ENCODE assay signal across 12 cellular contexts in genomic region chr2:36562245-36562644, GRCh38. TPM values are rescaled to one million over a fixed set of nuclear protein-coding genes. Genes with fewer than 3 reads are reported as not detected.
DNase-seq lines count a peak whose midpoint lies in the region; ATAC-seq and TF ChIP-seq lines count a peak whose summit lies in the region.
"Had no signal": no experiment of that assay in that cellular context is flagged by ENCODE, and none has a peak within 500 bp of the region (broad histone marks: within the 10 kb centered on the region; RNA-seq: fewer than 3 reads in every experiment).

No MANE protein-coding gene starts in this region.

- peak overlapping the region; percentile 98 for H3K27ac Mint-ChIP-seq in MCF 10A (ENCODE audit: low read depth, unreplicated experiment)
- H3K27ac Mint-ChIP-seq: stimulated activated naive B cell treated with anti-CD40 and anti-IgM and Interleukin-4, amounts not matched to agents 10 μg/mL and 1 μg/mL and 100 μg/mL, for 72 hours; T-helper 2 cell treated with Interferon-gamma antibody and Interleukin-4, amounts not matched to agents 5 μg/mL and 100 μg/mL, for 36 hours had no signal

- H3K4me1 ChIP-seq in breast epithelium = no peaks in the 10 kb centered on the region
- H3K4me1 ChIP-seq in transverse colon = peaks cover 4 to 22% (median 22%) of the 10 kb centered on the region in 4 donors
- peaks cover 6% of the 10 kb centered on the region for H3K4me1 ChIP-seq in ovary (ENCODE audit: insufficient read depth)

- ATAC-seq in HG03108 (IDR thresholded peaks at IDR 0.05; ENCODE audit: unreplicated experiment) = no peak
- ATAC-seq: stimulated activated naive B cell treated with anti-CD40 and anti-IgM and Interleukin-4, amounts not matched to agents 10 μg/mL and 1 μg/mL and 100 μg/mL, for 72 hours had no signal

- BruUV-seq in MCF 10A (replicated peaks; lab: Mats Ljungman, UMichigan) = no TSS peak

- POLR2A ChIA-PET in MCF 10A (lab: Yijun Ruan, JAX) = interaction anchor here (0.6 to 2.7 kb wide), 24 partner anchors 8 to 1486 kb away, joined by 3 to 12 read pairs (median 4); partner anchors contain the start of genes CRIM1 and FEZ2

- TF ChIP-seq POLR2A in breast epithelium (IDR thresholded peaks at IDR 0.05) (no peak), transverse colon (IDR thresholded peaks at IDR 0.05) (no peak), ovary (IDR thresholded peaks at IDR 0.05) (no peak)

- peak overlapping the region in 1 of 2 donors; percentile 67 for H3K27ac ChIP-seq in breast epithelium
- H3K27ac ChIP-seq in transverse colon = peak overlapping the region in 3 of 4 donors; percentile 55 to 76 (median 69)
- no peak overlapping the region for H3K27ac ChIP-seq in ovary
- H3K27ac ChIP-seq: 22Rv1 had no signal

- CTCF ChIA-PET in MCF 10A (lab: Yijun Ruan, JAX) = interaction anchor here (0.6 to 2.9 kb wide), 9 partner anchors 10 to 222 kb away, joined by 3 to 12 read pairs (median 4); no protein-coding TSS in a partner anchor

- whole genome bisulfite sequencing in transverse colon (ENCODE audit: low coverage in 1 of 2), 2 donors = 93 to 98% methylated on average over 1 of the region's 1 CpG
- WGBS in ovary, 3 donors = 24 to 36% (median 27%) methylated on average over 1 of the region's 1 CpG

- in situ Hi-C loops in transverse colon (cut with MboI; ENCODE audit: low pct_ligation_motif_present in 1 of 4, low pct_unique_long_range_greater_than_20kb in 1 of 4, low sequenced_read_pairs in 3 of 4) = no loop called here

- TF ChIP-seq CTCF in MCF 10A (IDR thresholded peaks at IDR 0.05; ENCODE audit: unreplicated experiment) (no peak), breast epithelium (IDR thresholded peaks at IDR 0.05) (no peak), foreskin fibroblast (IDR thresholded peaks at IDR 0.05; ENCODE audit: low read depth, low read length) (no peak), transverse colon (IDR thresholded peaks at IDR 0.05) (no peak), ovary (IDR thresholded peaks at IDR 0.05) (no peak)

- H3K4me3 ChIP-seq in breast epithelium (no peak overlapping the region), foreskin fibroblast (ENCODE audit: low read depth in 1 of 2, low read length in 2 of 2) (no peak overlapping the region), transverse colon (no peak overlapping the region), ovary (no peak overlapping the region)

- peaks cover 35% of the 10 kb centered on the region for H3K36me3 Mint-ChIP-seq in MCF 10A (ENCODE audit: insufficient read depth, unreplicated experiment)

- H3K9me3 ChIP-seq in breast epithelium = no peaks in the 10 kb centered on the region
- H3K9me3 ChIP-seq in transverse colon = no peaks in the 10 kb centered on the region
- no peaks in the 10 kb centered on the region for H3K9me3 ChIP-seq in ovary

- H3K36me3 ChIP-seq in breast epithelium (no peaks in the 10 kb centered on the region), transverse colon (peaks cover 0 to 4% (median 0%) of the 10 kb centered on the region in 4 donors), ovary (no peaks in the 10 kb centered on the region)

- H3K4me1 Mint-ChIP-seq in MCF 10A (ENCODE audit: insufficient read depth, unreplicated experiment) = peaks cover 45% of the 10 kb centered on the region

- intact Hi-C loops in MCF 10A (cut with micrococcal nuclease) = no loop called here
- intact Hi-C loops in breast epithelium (cut with DNase I; ENCODE audit: low total_unique reads) = no loop called here
- intact Hi-C loops in transverse colon (cut with DNase I; ENCODE audit: low total_unique reads) = no loop called here
- intact Hi-C loops in ovary (cut with DNase I) = no loop called here

- DNase-seq in MCF 10A (ENCODE audit: unreplicated experiment) (no peak), breast epithelium (ENCODE audit: low spot score in 2 of 2) (no peak), amniotic epithelial cell (ENCODE audit: low read depth) (peak; percentile 74), foreskin fibroblast (peak; percentile 70 to 82), transverse colon (no peak), NCI-H524 treated with DMSO at 0.1 percent for 48 hours (lab: John Stamatoyannopoulos, UW) (no peak), ovary (no peak)
- DNase-seq: NCI-H1092; stimulated activated naive B cell treated with anti-CD40 and anti-IgM and Interleukin-4, amounts not matched to agents 10 μg/mL and 1 μg/mL and 100 μg/mL, for 72 hours had no signal

- peak overlapping the region; percentile 39 for H3K4me3 Mint-ChIP-seq in MCF 10A (ENCODE audit: unreplicated experiment)
- H3K4me3 Mint-ChIP-seq: stimulated activated naive B cell treated with anti-CD40 and anti-IgM and Interleukin-4, amounts not matched to agents 10 μg/mL and 1 μg/mL and 100 μg/mL, for 72 hours; T-helper 2 cell treated with Interferon-gamma antibody and Interleukin-4, amounts not matched to agents 5 μg/mL and 100 μg/mL, for 36 hours had no signal

- H3K27me3 Mint-ChIP-seq in MCF 10A (ENCODE audit: insufficient read depth, unreplicated experiment) = no peaks in the 10 kb centered on the region
- H3K27me3 Mint-ChIP-seq: stimulated activated naive B cell treated with anti-CD40 and anti-IgM and Interleukin-4, amounts not matched to agents 10 μg/mL and 1 μg/mL and 100 μg/mL, for 72 hours had no signal

- H3K27me3 ChIP-seq in breast epithelium (no peaks in the 10 kb centered on the region), transverse colon (no peaks in the 10 kb centered on the region), ovary (no peaks in the 10 kb centered on the region)

- TF ChIP-seq EP300 in transverse colon (IDR thresholded peaks at IDR 0.05; ENCODE audit: low read depth) (no peak), ovary (IDR thresholded peaks at IDR 0.05) (no peak)

- peaks cover 5% of the 10 kb centered on the region for H3K9me3 Mint-ChIP-seq in MCF 10A (ENCODE audit: unreplicated experiment)
- H3K9me3 Mint-ChIP-seq: stimulated activated naive B cell treated with anti-CD40 and anti-IgM and Interleukin-4, amounts not matched to agents 10 μg/mL and 1 μg/mL and 100 μg/mL, for 72 hours; T-helper 2 cell treated with Interferon-gamma antibody and Interleukin-4, amounts not matched to agents 5 μg/mL and 100 μg/mL, for 36 hours had no signal

RNA-seq across cellular contexts. Expression of gene FEZ2, which starts 35.7 kb away (rescaled TPM):
- total RNA-seq in MCF 10A (2022) = 31.9 and 43.4 TPM in 2 replicates
- 10 to 100 TPM; 48.5 to 63.8 (median 49.0) TPM for total RNA-seq in breast epithelium
- 10 to 100 TPM; 40.0 to 73.4 (median 47.5) TPM for total RNA-seq in transverse colon
- total RNA-seq in ovary = 10 to 100 TPM; 34.3 to 49.4 (median 41.3) TPM
- polyA plus RNA-seq in ovary = 10 to 100 TPM; 28.9 to 70.9 TPM

Comparison
In these comparisons a context has a peak if more than half of its experiments do, and no peak if none do; other contexts are left out.
1. DNase-seq: peak in amniotic epithelial cell (single experiment) and foreskin fibroblast (2 of 2); none in MCF 10A (single experiment), breast epithelium (0 of 2), transverse colon (single experiment), NCI-H524 treated with DMSO at 0.1 percent for 48 hours (single experiment) and ovary (0 of 5).
2. H3K27ac ChIP-seq: peak in transverse colon (3 of 4); none in ovary (0 of 2).